Comparison of ENCODE assay signal across 9 cellular contexts in the genomic region with DNA sequence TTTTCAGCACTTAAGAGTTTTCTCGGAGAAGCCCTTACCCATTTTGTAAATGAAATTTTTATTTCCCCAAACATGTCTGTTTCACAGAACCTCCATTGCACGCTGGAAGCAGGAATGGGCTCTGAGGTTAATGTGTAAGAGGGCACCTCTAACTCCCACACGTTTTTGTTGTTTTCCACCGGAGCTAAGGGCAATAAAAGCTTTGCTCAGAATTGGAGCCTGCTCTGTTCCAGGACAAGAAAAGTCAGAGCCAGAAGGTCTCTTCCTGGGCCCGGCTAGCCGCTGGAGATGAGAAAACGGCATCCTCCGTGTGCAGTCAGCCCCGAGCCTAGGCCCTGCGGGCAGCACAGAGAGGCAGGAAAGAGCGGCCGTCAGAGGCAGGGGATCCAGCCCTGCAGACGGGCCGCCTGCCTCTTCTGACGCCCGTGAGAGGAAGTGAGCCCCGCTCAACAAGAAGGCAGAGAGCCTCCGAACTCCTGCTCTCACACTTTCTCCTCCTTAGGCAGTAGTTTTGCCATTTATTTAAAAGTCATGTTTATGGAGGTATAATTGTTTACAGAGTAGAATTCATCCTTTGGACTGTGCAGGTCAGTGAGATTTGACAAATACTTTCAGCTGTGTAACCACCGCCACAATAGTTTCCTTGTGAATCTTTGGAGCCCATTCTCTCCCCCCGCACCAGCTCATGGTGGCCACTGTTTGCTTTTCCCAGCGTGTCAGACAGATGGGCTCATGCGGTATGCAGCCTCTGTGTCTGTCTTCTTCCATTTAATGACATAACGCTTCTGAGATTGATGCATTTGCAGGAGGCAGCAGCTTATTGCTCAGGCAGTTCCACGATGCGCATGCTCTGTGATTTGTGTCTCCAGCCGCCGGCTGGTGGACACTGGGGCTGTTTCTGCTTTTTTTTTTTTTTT.
DNase-seq lines count a peak whose midpoint lies in the region; ATAC-seq and TF ChIP-seq lines count a peak whose summit lies in the region.
"Had no signal": no experiment of that assay in that cellular context is flagged by ENCODE, and none has a peak within 500 bp of the region (broad histone marks: within the 10 kb centered on the region; RNA-seq: fewer than 3 reads in every experiment).

No MANE protein-coding gene starts in this region.

- H3K4me1 ChIP-seq in adipocyte (ENCODE audit: control insufficient read depth, insufficient read depth, low read length) (peaks cover 15% of the 10 kb centered on the region), suprapubic skin (peaks cover 4% of the 10 kb centered on the region)

- TF ChIP-seq POLR2A in suprapubic skin (IDR thresholded peaks at IDR 0.05): no peak

- no peak for ATAC-seq in GM21381 (IDR thresholded peaks at IDR 0.05; ENCODE audit: unreplicated experiment)
- ATAC-seq in GM19397 (IDR thresholded peaks at IDR 0.05; ENCODE audit: unreplicated experiment): no peak
- no peak for ATAC-seq in GM19328 (IDR thresholded peaks at IDR 0.05; ENCODE audit: unreplicated experiment)
- ATAC-seq: stimulated activated naive B cell treated with anti-CD40 and anti-IgM and Interleukin-4, amounts not matched to agents 10 μg/mL and 1 μg/mL and 100 μg/mL, for 72 hours had no signal

- H3K36me3 ChIP-seq in adipocyte (ENCODE audit: control insufficient read depth, insufficient read depth, low read length, severe bottlenecking) (no peaks in the 10 kb centered on the region), suprapubic skin (no peaks in the 10 kb centered on the region)

- 52% methylated on average over 25 of the region's 27 CpGs for WGBS in suprapubic skin

- H3K27ac ChIP-seq in suprapubic skin: peak overlapping the region; percentile 14

- H3K9me3 ChIP-seq in adipocyte (ENCODE audit: control insufficient read depth, low read length) (peaks cover 18% of the 10 kb centered on the region), suprapubic skin (peaks cover 13% of the 10 kb centered on the region)

- no peak for TF ChIP-seq CTCF in suprapubic skin (IDR thresholded peaks at IDR 0.05)

- DNase-seq in NCI-H1930 (lab: John Stamatoyannopoulos, UW) (peak; percentile 32 to 48), adipocyte (ENCODE audit: low read depth) (peak; percentile 1), kidney tubule cell (ENCODE audit: low spot score) (peak; percentile 81), suprapubic skin (ENCODE audit: low spot score in 2 of 2) (no peak), NOMO-1 treated with dmso at 0.1 percent for 144 hours (lab: John Stamatoyannopoulos, UW; ENCODE audit: unreplicated experiment) (no peak)
- DNase-seq: stimulated activated naive B cell treated with anti-CD40 and anti-IgM and Interleukin-4, amounts not matched to agents 10 μg/mL and 1 μg/mL and 100 μg/mL, for 72 hours had no signal

- no peak overlapping the region for H3K9ac ChIP-seq in adipocyte (ENCODE audit: low read length)

- H3K27me3 ChIP-seq in adipocyte (replicated peaks; ENCODE audit: control insufficient read depth, insufficient read depth, low read length): no peaks in the 10 kb centered on the region
- H3K27me3 ChIP-seq in suprapubic skin: no peaks in the 10 kb centered on the region

- H3K4me3 ChIP-seq in adipocyte (ENCODE audit: low read length) (peak overlapping the region; percentile 72), suprapubic skin (peak overlapping the region; percentile 20)

- TF ChIP-seq EP300 in suprapubic skin (IDR thresholded peaks at IDR 0.05): no peak

Comparison
In these comparisons a context has a peak if more than half of its experiments do, and no peak if none do; other contexts are left out.
1. DNase-seq: peak in NCI-H1930 (2 of 2), adipocyte (single experiment) and kidney tubule cell (single experiment); none in suprapubic skin (0 of 2) and NOMO-1 treated with dmso at 0.1 percent for 144 hours (single experiment).